15 cellular contexts compared by ENCODE assay signal in genomic region chr16:18931756-18932155, GRCh38. TPM values are rescaled to one million over a fixed set of nuclear protein-coding genes. Genes with fewer than 3 reads are reported as not detected.
DNase-seq lines count a peak whose midpoint lies in the region; ATAC-seq and TF ChIP-seq lines count a peak whose summit lies in the region.
"Had no signal": no experiment of that assay in that cellular context is flagged by ENCODE, and none has a peak within 500 bp of the region (broad histone marks: within the 10 kb centered on the region; RNA-seq: fewer than 3 reads in every experiment).

No MANE protein-coding gene starts in this region.

- POLR2A ChIA-PET in RWPE1 (lab: Yijun Ruan, JAX; ENCODE audit: low non-redundant PET), result no interaction called here

- peaks cover 0 to 19% (median 7%) of the 10 kb centered on the region in 12 donors for H3K4me1 ChIP-seq in heart left ventricle
- peaks cover 24 to 35% of the 10 kb centered on the region in 2 donors for H3K4me1 ChIP-seq in gastrocnemius medialis
- H3K4me1 ChIP-seq: adrenal gland had no signal

- no peaks in the 10 kb centered on the region for H3K27me3 ChIP-seq in GM06990 (replicated peaks; ENCODE audit: control insufficient read depth, insufficient read depth, low read length)
- H3K27me3 ChIP-seq in heart left ventricle, result no peaks in the 10 kb centered on the region
- H3K27me3 ChIP-seq in gastrocnemius medialis, result no peaks in the 10 kb centered on the region
- H3K27me3 ChIP-seq: adrenal gland had no signal

- CTCF ChIA-PET in RWPE1 (lab: Yijun Ruan, JAX), result interaction anchor here (0.7 kb wide), 1 partner anchor 590 kb away, joined by 5 read pairs; the partner anchor contains the start of gene GDE1

- TF ChIP-seq CTCF in GM06990 (IDR thresholded peaks at IDR 0.05; ENCODE audit: insufficient read depth, low read length, poor library complexity, severe bottlenecking) (no peak), RWPE1 (conservative IDR thresholded peaks at IDR 0.05; ENCODE audit: low read depth) (no peak), heart left ventricle (IDR thresholded peaks at IDR 0.05) (no peak), gastrocnemius medialis (IDR thresholded peaks at IDR 0.05 in 4 of 5, conservative IDR thresholded peaks at IDR 0.05 in 1 of 5) (no peak)

- DNase-seq in GM06990 (ENCODE audit: extremely low read depth, insufficient read length), result peak; percentile 47
- DNase-seq in RWPE1 (ENCODE audit: low spot score), result no peak
- peak in 4 of 5 donors; percentile 69 to 87 (median 77) for DNase-seq in heart left ventricle
- DNase-seq in gastrocnemius medialis, result peak; percentile 85 to 92
- DNase-seq: COR-L47; GF-D8; stimulated activated CD4-positive, alpha-beta T cell treated with anti-CD3 and anti-CD28 coated beads, Interleukin-15, amount 100 ng/mL, for 24 hours; T-cell had no signal

- H3K9me3 ChIP-seq in heart left ventricle (no peaks in the 10 kb centered on the region), gastrocnemius medialis (no peaks in the 10 kb centered on the region)
- H3K9me3 ChIP-seq: adrenal gland had no signal

- H3K27ac ChIP-seq in RWPE1 (peak overlapping the region; percentile 44; the same call in 1 of the 2 replicates), heart left ventricle (peak overlapping the region; percentile 76 to 97 (median 88)), gastrocnemius medialis (peak overlapping the region; percentile 90 to 95 (median 91))
- H3K27ac ChIP-seq: KMS-11 had no signal

- peak; percentile 87 to 96 (median 94) for ATAC-seq in heart left ventricle
- ATAC-seq in gastrocnemius medialis, result peak; percentile 86 to 87
- ATAC-seq in HG03025 (IDR thresholded peaks at IDR 0.05; ENCODE audit: low FRiP score, unreplicated experiment), result no peak
- ATAC-seq in HG03378 (IDR thresholded peaks at IDR 0.05; ENCODE audit: unreplicated experiment), result no peak
- ATAC-seq in GM21619 (IDR thresholded peaks at IDR 0.05; ENCODE audit: unreplicated experiment), result no peak
- no peak for ATAC-seq in HG02571 (IDR thresholded peaks at IDR 0.05; ENCODE audit: unreplicated experiment)
- ATAC-seq: T-cell had no signal

- peak in 1 of 2 donors; percentile 80 for TF ChIP-seq POLR2A in heart left ventricle (IDR thresholded peaks at IDR 0.05)
- peak; percentile 88 to 90 for TF ChIP-seq POLR2A in gastrocnemius medialis (IDR thresholded peaks at IDR 0.05)

- WGBS in heart left ventricle, 4 donors, result 18 to 28% (median 22%) methylated on average over 5 of the region's 5 CpGs

- intact Hi-C loops in heart left ventricle (cut with DNase I) (loop anchor here in 1 of 10 donors (5.0 kb wide), 1 partner anchor 36 kb away; no protein-coding TSS in a partner anchor), gastrocnemius medialis (cut with DNase I; ENCODE audit: low total_unique reads) (loop anchor here (1.0 kb wide), 1 partner anchor 31 kb away; no protein-coding TSS in a partner anchor)

- in situ Hi-C loops in gastrocnemius medialis (cut with MboI; ENCODE audit: low sequenced_read_pairs in 4 of 4), result no loop called here

- H3K4me3 ChIP-seq in GM06990 (replicated peaks; ENCODE audit: low read depth, low read length) (no peak overlapping the region), heart left ventricle (no peak overlapping the region), gastrocnemius medialis (peak overlapping the region in 3 of 4 donors; percentile 8 to 22 (median 14))
- H3K4me3 ChIP-seq: adrenal gland had no signal

- H3K36me3 ChIP-seq in GM06990 (ENCODE audit: control insufficient read depth, insufficient read depth, low read length) (no peaks in the 10 kb centered on the region), heart left ventricle (no peaks in the 10 kb centered on the region), gastrocnemius medialis (no peaks in the 10 kb centered on the region)
- H3K36me3 ChIP-seq: adrenal gland had no signal

RNA-seq across cellular contexts. Expression of gene SMG1, which starts 5.5 kb away (rescaled TPM):
- total RNA-seq in heart left ventricle (10 to 100 TPM; 35.9 to 78.0 (median 52.5) TPM), gastrocnemius medialis (100 to 1,000 TPM in 3 of 4 donors, 10 to 100 TPM in 1; 88.5 to 183 (median 159) TPM)
- 10 to 100 TPM; 15.9 to 25.5 TPM for polyA plus RNA-seq in heart left ventricle

RNA-seq across cellular contexts. Expression of gene TMC7, which starts 52.0 kb away (rescaled TPM):
- total RNA-seq in heart left ventricle (1 to 10 TPM in 4 of 9 donors, under 1 TPM in 5; 0.69 to 2.3 (median 0.96) TPM), gastrocnemius medialis (under 1 TPM in 3 of 4 donors, not detected in 1; 0.31 to 0.72 (median 0.64) TPM)
- polyA plus RNA-seq in heart left ventricle, result 1 to 10 TPM in 1 of 2 donors, under 1 TPM in 1; 0.84 to 1.1 TPM
- total RNA-seq: activated T-helper 2 cell treated with anti-CD3 and anti-CD28 coated beads, Interferon-gamma antibody, Interleukin-2, Interleukin-4, amounts not matched to agents 10 μg/mL and 5 μg/mL and 100 μg/mL, durations not matched to agents 14 hours and 24 hours and 36 hours had no signal

Comparison
In these comparisons a context has a peak if more than half of its experiments do, and no peak if none do; other contexts are left out.
1. H3K4me3 ChIP-seq: peak in gastrocnemius medialis (3 of 4); none in GM06990 (single experiment) and heart left ventricle (0 of 12).
2. ATAC-seq: peak in heart left ventricle (4 of 4) and gastrocnemius medialis (2 of 2); none in HG03025 (single experiment), HG03378 (single experiment), GM21619 (single experiment) and HG02571 (single experiment).
3. Peak in every context shown above with its lines, with median percentiles within 50 percentile points of each other: H3K27ac ChIP-seq.